Comparison of ENCODE assay signal across 1 cellular context in genomic region chr19:12695090-12695489, GRCh38.
TF ChIP-seq lines count a peak whose summit lies in the region.

No MANE protein-coding gene starts in this region.

TF ChIP-seq in HepG2, 621 proteins besides CTCF, POLR2A, EP300 and RAD21:
- no peak for TF ChIP-seq STAT6 (CRISPR knock-in tag; IDR thresholded peaks at IDR 0.05; ENCODE audit: borderline replicate concordance)
- no peak for TF ChIP-seq ZHX2 (IDR thresholded peaks at IDR 0.05; ENCODE audit: low read depth)
- no peak for TF ChIP-seq ZHX2 (CRISPR knock-in tag; IDR thresholded peaks at IDR 0.05; ENCODE audit: borderline replicate concordance)
- TF ChIP-seq U2AF2 (IDR thresholded peaks at IDR 0.05; ENCODE audit: low read depth, low read length), result no peak
- no peak for TF ChIP-seq JUND (CRISPR knock-in tag; IDR thresholded peaks at IDR 0.05)
